ENCODE assay signal across 20 cellular contexts in genomic region chr2:68719912-68720311, GRCh38. TPM values are rescaled to one million over a fixed set of nuclear protein-coding genes. Genes with fewer than 3 reads are reported as not detected.
DNase-seq lines count a peak whose midpoint lies in the region; ATAC-seq and TF ChIP-seq lines count a peak whose summit lies in the region.
"Had no signal": no experiment of that assay in that cellular context is flagged by ENCODE, and none has a peak within 500 bp of the region (broad histone marks: within the 10 kb centered on the region; RNA-seq: fewer than 3 reads in every experiment).

No MANE protein-coding gene starts in this region.

- CTCF ChIA-PET in activated naive CD4-positive, alpha-beta T cell treated with anti-CD3 and anti-CD28 coated beads for 36 hours (lab: Charles Lee): interaction anchor here (1.0 to 4.7 kb wide), 5 partner anchors 10 to 32 kb away, joined by 3 to 31 read pairs (median 19); partner anchors contain the start of gene ARHGAP25

- no peak overlapping the region for H2AFZ ChIP-seq in Loucy (ENCODE audit: low read length)

- H3K4me1 Mint-ChIP-seq in activated naive CD4-positive, alpha-beta T cell treated with anti-CD3 and anti-CD28 coated beads for 36 hours (ENCODE audit: low read depth): peaks cover 86% of the 10 kb centered on the region
- peaks cover 80% of the 10 kb centered on the region for H3K4me1 Mint-ChIP-seq in activated naive CD8-positive, alpha-beta T cell treated with anti-CD3 and anti-CD28 coated beads for 36 hours
- peaks cover 84% of the 10 kb centered on the region for H3K4me1 Mint-ChIP-seq in stimulated activated effector memory CD8-positive, alpha-beta T cell treated with anti-CD3 and anti-CD28 coated beads, Interleukin-12 subunit alpha, Interleukin-12 subunit beta, amount 100 ng/mL, for 72 hours

- no peak overlapping the region for H3K4me3 ChIP-seq in Loucy (ENCODE audit: low read length, poor library complexity, severe bottlenecking)
- H3K4me3 ChIP-seq: heart right ventricle had no signal

- peak overlapping the region; percentile 87 for H3K27ac Mint-ChIP-seq in activated naive CD4-positive, alpha-beta T cell treated with anti-CD3 and anti-CD28 coated beads for 36 hours
- peak overlapping the region; percentile 68 for H3K27ac Mint-ChIP-seq in activated naive CD8-positive, alpha-beta T cell treated with anti-CD3 and anti-CD28 coated beads for 36 hours
- H3K27ac Mint-ChIP-seq in stimulated activated effector memory CD8-positive, alpha-beta T cell treated with anti-CD3 and anti-CD28 coated beads, Interleukin-12 subunit alpha, Interleukin-12 subunit beta, amount 100 ng/mL, for 72 hours: no peak overlapping the region

- H3K4me3 Mint-ChIP-seq in activated naive CD4-positive, alpha-beta T cell treated with anti-CD3 and anti-CD28 coated beads for 36 hours: no peak overlapping the region
- peak overlapping the region; percentile 19 for H3K4me3 Mint-ChIP-seq in activated naive CD8-positive, alpha-beta T cell treated with anti-CD3 and anti-CD28 coated beads for 36 hours
- peak overlapping the region; percentile 56 for H3K4me3 Mint-ChIP-seq in stimulated activated effector memory CD8-positive, alpha-beta T cell treated with anti-CD3 and anti-CD28 coated beads, Interleukin-12 subunit alpha, Interleukin-12 subunit beta, amount 100 ng/mL, for 72 hours

- no peaks in the 10 kb centered on the region for H3K36me3 ChIP-seq in Loucy (ENCODE audit: insufficient read depth, low read length)
- H3K36me3 ChIP-seq: heart right ventricle had no signal

- peak overlapping the region; percentile 6 for H3K4me2 ChIP-seq in Loucy (ENCODE audit: low read depth, low read length, poor library complexity, severe bottlenecking)

- ATAC-seq in stimulated activated effector memory CD8-positive, alpha-beta T cell treated with anti-CD3 and anti-CD28 coated beads, Interleukin-12 subunit alpha, Interleukin-12 subunit beta, amount 100 ng/mL, for 72 hours: peak; percentile 20
- no peak for ATAC-seq in GM18868 (IDR thresholded peaks at IDR 0.05; ENCODE audit: unreplicated experiment)
- ATAC-seq: heart right ventricle, HepG2 had no signal

- no peaks in the 10 kb centered on the region for H3K9me2 ChIP-seq in Loucy (replicated peaks; ENCODE audit: low read depth, low read length)

- H3K9me3 ChIP-seq in Loucy (ENCODE audit: insufficient read depth, low read depth, low read length): no peaks in the 10 kb centered on the region
- H3K9me3 ChIP-seq: heart right ventricle had no signal

- TF ChIP-seq CTCF in Loucy (conservative IDR thresholded peaks at IDR 0.05; ENCODE audit: low read length): no peak

- H3K9me3 Mint-ChIP-seq in activated naive CD4-positive, alpha-beta T cell treated with anti-CD3 and anti-CD28 coated beads for 36 hours: no peaks in the 10 kb centered on the region
- H3K9me3 Mint-ChIP-seq in activated naive CD8-positive, alpha-beta T cell treated with anti-CD3 and anti-CD28 coated beads for 36 hours: no peaks in the 10 kb centered on the region
- H3K9me3 Mint-ChIP-seq in stimulated activated effector memory CD8-positive, alpha-beta T cell treated with anti-CD3 and anti-CD28 coated beads, Interleukin-12 subunit alpha, Interleukin-12 subunit beta, amount 100 ng/mL, for 72 hours: no peaks in the 10 kb centered on the region

- H4K20me1 ChIP-seq in Loucy (ENCODE audit: insufficient read depth, low read length, poor library complexity, severe bottlenecking): no peaks in the 10 kb centered on the region

- H3K9ac ChIP-seq in Loucy (ENCODE audit: low read depth, low read length, poor library complexity, severe bottlenecking): no peak overlapping the region

- H3K79me2 ChIP-seq in Loucy (ENCODE audit: insufficient read depth, low read length): no peaks in the 10 kb centered on the region

- H3K27me3 Mint-ChIP-seq in activated naive CD4-positive, alpha-beta T cell treated with anti-CD3 and anti-CD28 coated beads for 36 hours (ENCODE audit: low read depth): no peaks in the 10 kb centered on the region
- H3K27me3 Mint-ChIP-seq in activated naive CD8-positive, alpha-beta T cell treated with anti-CD3 and anti-CD28 coated beads for 36 hours: no peaks in the 10 kb centered on the region

- H3F3A ChIP-seq in Loucy (ENCODE audit: low read depth): peaks cover 21% of the 10 kb centered on the region; the same call in 1 of the 2 replicates

- intact Hi-C loops in activated naive CD4-positive, alpha-beta T cell treated with anti-CD3 and anti-CD28 coated beads for 36 hours (cut with micrococcal nuclease): loop anchor here (5.0 kb wide), 1 partner anchor 468 kb away; the partner anchor contains the start of gene PPP3R1

- H3K36me3 Mint-ChIP-seq in activated naive CD4-positive, alpha-beta T cell treated with anti-CD3 and anti-CD28 coated beads for 36 hours (ENCODE audit: low read depth): no peaks in the 10 kb centered on the region
- H3K36me3 Mint-ChIP-seq in activated naive CD8-positive, alpha-beta T cell treated with anti-CD3 and anti-CD28 coated beads for 36 hours: no peaks in the 10 kb centered on the region
- H3K36me3 Mint-ChIP-seq in stimulated activated effector memory CD8-positive, alpha-beta T cell treated with anti-CD3 and anti-CD28 coated beads, Interleukin-12 subunit alpha, Interleukin-12 subunit beta, amount 100 ng/mL, for 72 hours: peaks cover 10% of the 10 kb centered on the region

- no peaks in the 10 kb centered on the region for H3K27me3 ChIP-seq in Loucy (ENCODE audit: insufficient read depth, low read length, poor library complexity, severe bottlenecking)

- DNase-seq in activated naive CD4-positive, alpha-beta T cell treated with anti-CD3 and anti-CD28 coated beads for 36 hours: peak; percentile 48
- DNase-seq in activated naive CD4-positive, alpha-beta T cell treated with Interleukin-2 at 50 U/mL for 16 hours: no peak
- no peak for DNase-seq in activated naive CD8-positive, alpha-beta T cell treated with anti-CD3 and anti-CD28 coated beads for 36 hours
- DNase-seq in stimulated activated effector memory CD8-positive, alpha-beta T cell treated with anti-CD3 and anti-CD28 coated beads, Interleukin-12 subunit alpha, Interleukin-12 subunit beta, amount 100 ng/mL, for 72 hours (ENCODE audit: low spot score in 2 of 2): no peak
- DNase-seq in NOMO-1 treated with dmso at 0.1 percent for 144 hours (lab: John Stamatoyannopoulos, UW; ENCODE audit: unreplicated experiment) (no peak), DMS53 treated with DMSO at 0.1 percent for 48 hours (lab: John Stamatoyannopoulos, UW; ENCODE audit: unreplicated experiment) (no peak)
- DNase-seq: activated CD8-positive, alpha-beta memory T cell treated with anti-CD3 and anti-CD28 coated beads for 24 hours; activated effector memory CD4-positive, alpha-beta T cell treated with anti-CD3 and anti-CD28 coated beads, Interleukin-2, amount 50 U/mL, for 16 hours; EL; HCEC 1CT; heart right ventricle; NCI-H2171 treated with DMSO at 0.1 percent for 48 hours; OCI-M1; retina; Right ventricle myocardium superior; stimulated activated CD4-positive, alpha-beta T cell treated with anti-CD3 and anti-CD28 coated beads, Interleukin-12 subunit alpha, Interleukin-12 subunit beta, amount 100 ng/mL, for 4 hours; SW 1271 had no signal

- peaks cover 82% of the 10 kb centered on the region for H3K4me1 ChIP-seq in Loucy (ENCODE audit: insufficient read depth, low read length, poor library complexity, severe bottlenecking)

RNA-seq across cellular contexts. Expression of gene ARHGAP25, which starts 14.7 kb away (rescaled TPM):
- total RNA-seq in activated naive CD4-positive, alpha-beta T cell treated with anti-CD3 and anti-CD28 coated beads for 36 hours: 10 to 100 TPM; 43.0 to 46.7 TPM
- total RNA-seq in activated naive CD8-positive, alpha-beta T cell treated with anti-CD3 and anti-CD28 coated beads for 36 hours: 10 to 100 TPM; 47.4 to 51.0 TPM
- total RNA-seq: HepG2 had no signal
